In genomic region chr1:99968214-99968613, GRCh38 we compare ENCODE assay signal across 20 cellular contexts. TPM values are rescaled to one million over a fixed set of nuclear protein-coding genes. Genes with fewer than 3 reads are reported as not detected.
A peak's percentile ranks its signal among the peaks of the same experiment; 100 is the strongest.
DNase-seq lines count a peak whose midpoint lies in the region; ATAC-seq and TF ChIP-seq lines count a peak whose summit lies in the region.
"Had no signal": no experiment of that assay in that cellular context is flagged by ENCODE, and none has a peak within 500 bp of the region (broad histone marks: within the 10 kb centered on the region; RNA-seq: fewer than 3 reads in every experiment).

No MANE protein-coding gene starts in this region.

- no peak for TF ChIP-seq POLR2A in heart left ventricle (IDR thresholded peaks at IDR 0.05)

- peaks cover 4% of the 10 kb centered on the region for H3K36me3 Mint-ChIP-seq in CD4-positive, CD25-positive, alpha-beta regulatory T cell
- H3K36me3 Mint-ChIP-seq in CD8-positive, alpha-beta T cell, result peaks cover 7% of the 10 kb centered on the region
- no peaks in the 10 kb centered on the region for H3K36me3 Mint-ChIP-seq in activated T-helper 17 cell treated with anti-CD3 and anti-CD28 coated beads, Interleukin-2, amount 50 U/mL, for 72 hours (ENCODE audit: low read depth)
- H3K36me3 Mint-ChIP-seq in natural killer cell, result no peaks in the 10 kb centered on the region

- no peaks in the 10 kb centered on the region for H3K9me3 ChIP-seq in CD4-positive, CD25-positive, alpha-beta regulatory T cell (ENCODE audit: control insufficient read depth in 2 of 2, low read length in 2 of 2)
- no peaks in the 10 kb centered on the region for H3K9me3 ChIP-seq in CD8-positive, alpha-beta T cell (ENCODE audit: low read length)
- no peaks in the 10 kb centered on the region for H3K9me3 ChIP-seq in heart left ventricle
- H3K9me3 ChIP-seq: esophagus muscularis mucosa, gastroesophageal sphincter, right atrium auricular region, thyroid gland had no signal

- no peak for TF ChIP-seq CTCF in CD8-positive, alpha-beta T cell (IDR thresholded peaks at IDR 0.05)
- TF ChIP-seq CTCF in natural killer cell (IDR thresholded peaks at IDR 0.05) (no peak), heart left ventricle (IDR thresholded peaks at IDR 0.05) (no peak)

- no peak for ATAC-seq in CD4-positive, CD25-positive, alpha-beta regulatory T cell (ENCODE audit: low read depth in 2 of 2)
- ATAC-seq in CD8-positive, alpha-beta T cell, result no peak
- ATAC-seq in activated T-helper 17 cell treated with anti-CD3 and anti-CD28 coated beads, Interleukin-2, amount 50 U/mL, for 72 hours (replicated peaks), result no peak
- ATAC-seq in natural killer cell (no peak), GM21447 (IDR thresholded peaks at IDR 0.05; ENCODE audit: unreplicated experiment) (no peak), heart left ventricle (no peak)
- ATAC-seq: gastroesophageal sphincter had no signal

- no peak for DNase-seq in CD4-positive, CD25-positive, alpha-beta regulatory T cell
- no peak for DNase-seq in CD8-positive, alpha-beta T cell
- DNase-seq in natural killer cell (no peak), DMS79 (lab: John Stamatoyannopoulos, UW) (no peak), heart left ventricle (no peak)
- DNase-seq: Calu3; central memory CD4-positive, alpha-beta T cell; KG1; mesendoderm; NCI-H1048; NCI-H2029 treated with DMSO at 0.1 percent for 48 hours; NCI-H446; NK-92 treated with Interleukin-12 subunit alpha and Interleukin-12 subunit beta, amount 100 ng/mL, for 24 hours; thyroid gland had no signal

- H3K27ac ChIP-seq in CD4-positive, CD25-positive, alpha-beta regulatory T cell (ENCODE audit: insufficient read depth, low read length, poor library complexity, severe bottlenecking), result no peak overlapping the region
- H3K27ac ChIP-seq in CD8-positive, alpha-beta T cell (ENCODE audit: low read depth, low read length), result no peak overlapping the region
- no peak overlapping the region for H3K27ac ChIP-seq in heart left ventricle
- H3K27ac ChIP-seq: esophagus muscularis mucosa, gastroesophageal sphincter, right atrium auricular region, RWPE1, thyroid gland had no signal

- POLR2A ChIA-PET in CD8-positive, alpha-beta T cell (lab: Charles Lee), result no interaction called here

- H3K4me3 Mint-ChIP-seq in CD4-positive, CD25-positive, alpha-beta regulatory T cell, result peak overlapping the region; percentile 71 to 100 (median 95)
- H3K4me3 Mint-ChIP-seq in CD8-positive, alpha-beta T cell, result peak overlapping the region; percentile 54
- H3K4me3 Mint-ChIP-seq in activated T-helper 17 cell treated with anti-CD3 and anti-CD28 coated beads, Interleukin-2, amount 50 U/mL, for 72 hours, result peak overlapping the region; percentile 92
- H3K4me3 Mint-ChIP-seq in natural killer cell, result peak overlapping the region; percentile 64

- intact Hi-C loops in CD8-positive, alpha-beta T cell (cut with DNase I, micrococcal nuclease), result loop anchor here in 1 of 2 experiments (2.0 kb wide), 3 partner anchors 65 to 165 kb away; partner anchors contain the start of genes AGL, SASS6 and TRMT13
- intact Hi-C loops in natural killer cell (cut with micrococcal nuclease) (loop anchor here (2.0 kb wide), 1 partner anchor 67 kb away; no protein-coding TSS in a partner anchor), heart left ventricle (cut with DNase I) (loop anchor here in 1 of 10 donors (10.0 kb wide), 1 partner anchor 167 kb away; the partner anchor contains the start of genes SASS6 and TRMT13)

- H3K27me3 Mint-ChIP-seq in CD4-positive, CD25-positive, alpha-beta regulatory T cell, result peaks cover 4% of the 10 kb centered on the region
- no peaks in the 10 kb centered on the region for H3K27me3 Mint-ChIP-seq in CD8-positive, alpha-beta T cell (ENCODE audit: low read depth)
- no peaks in the 10 kb centered on the region for H3K27me3 Mint-ChIP-seq in activated T-helper 17 cell treated with anti-CD3 and anti-CD28 coated beads, Interleukin-2, amount 50 U/mL, for 72 hours
- H3K27me3 Mint-ChIP-seq in natural killer cell (ENCODE audit: low read depth in 2 of 2), result no peaks in the 10 kb centered on the region

- H3K27ac Mint-ChIP-seq in CD4-positive, CD25-positive, alpha-beta regulatory T cell, result peak overlapping the region in 1 of 3 donors; percentile 2
- no peak overlapping the region for H3K27ac Mint-ChIP-seq in CD8-positive, alpha-beta T cell
- no peak overlapping the region for H3K27ac Mint-ChIP-seq in activated T-helper 17 cell treated with anti-CD3 and anti-CD28 coated beads, Interleukin-2, amount 50 U/mL, for 72 hours
- H3K27ac Mint-ChIP-seq in natural killer cell, result peak overlapping the region; percentile 93 to 98

- H3K4me3 ChIP-seq in CD4-positive, CD25-positive, alpha-beta regulatory T cell (ENCODE audit: low read depth, low read length), result no peak overlapping the region
- H3K4me3 ChIP-seq in CD8-positive, alpha-beta T cell (ENCODE audit: low read depth, low read length), result no peak overlapping the region
- no peak overlapping the region for H3K4me3 ChIP-seq in heart left ventricle
- H3K4me3 ChIP-seq: esophagus muscularis mucosa, gastroesophageal sphincter, right atrium auricular region, thyroid gland had no signal

- CTCF ChIA-PET in CD8-positive, alpha-beta T cell (lab: Charles Lee), result no interaction called here

- peaks cover 20% of the 10 kb centered on the region for H3K4me1 ChIP-seq in CD4-positive, CD25-positive, alpha-beta regulatory T cell (ENCODE audit: control insufficient read depth, insufficient read depth, low read length, poor library complexity, severe bottlenecking)
- H3K4me1 ChIP-seq in CD8-positive, alpha-beta T cell (ENCODE audit: insufficient read depth, low read length), result peaks cover 14% of the 10 kb centered on the region
- peaks cover 0 to 28% (median 11%) of the 10 kb centered on the region in 12 donors for H3K4me1 ChIP-seq in heart left ventricle

- WGBS in heart left ventricle, 4 donors, result 90 to 96% (median 96%) methylated on average over 4 of the region's 4 CpGs

- H3K9me3 Mint-ChIP-seq in CD4-positive, CD25-positive, alpha-beta regulatory T cell, result no peaks in the 10 kb centered on the region
- H3K9me3 Mint-ChIP-seq in CD8-positive, alpha-beta T cell, result no peaks in the 10 kb centered on the region
- no peaks in the 10 kb centered on the region for H3K9me3 Mint-ChIP-seq in activated T-helper 17 cell treated with anti-CD3 and anti-CD28 coated beads, Interleukin-2, amount 50 U/mL, for 72 hours
- no peaks in the 10 kb centered on the region for H3K9me3 Mint-ChIP-seq in natural killer cell

- H3K4me1 Mint-ChIP-seq in CD4-positive, CD25-positive, alpha-beta regulatory T cell, result peaks cover 18 to 44% (median 33%) of the 10 kb centered on the region in 4 donors
- peaks cover 31% of the 10 kb centered on the region for H3K4me1 Mint-ChIP-seq in CD8-positive, alpha-beta T cell (ENCODE audit: low read depth)
- H3K4me1 Mint-ChIP-seq in activated T-helper 17 cell treated with anti-CD3 and anti-CD28 coated beads, Interleukin-2, amount 50 U/mL, for 72 hours, result peaks cover 11% of the 10 kb centered on the region
- H3K4me1 Mint-ChIP-seq in natural killer cell, result peaks cover 27 to 31% of the 10 kb centered on the region in 2 donors

- H3K36me3 ChIP-seq in CD4-positive, CD25-positive, alpha-beta regulatory T cell (ENCODE audit: control insufficient read depth, insufficient read depth, low read length), result no peaks in the 10 kb centered on the region
- no peaks in the 10 kb centered on the region for H3K36me3 ChIP-seq in CD8-positive, alpha-beta T cell (ENCODE audit: insufficient read depth, low read length)
- no peaks in the 10 kb centered on the region for H3K36me3 ChIP-seq in heart left ventricle
- H3K36me3 ChIP-seq: esophagus muscularis mucosa, gastroesophageal sphincter, right atrium auricular region, thyroid gland had no signal

- no peaks in the 10 kb centered on the region for H3K27me3 ChIP-seq in CD4-positive, CD25-positive, alpha-beta regulatory T cell (ENCODE audit: control insufficient read depth, insufficient read depth, low read length)
- H3K27me3 ChIP-seq in CD8-positive, alpha-beta T cell (ENCODE audit: insufficient read depth, low read length), result no peaks in the 10 kb centered on the region
- no peaks in the 10 kb centered on the region for H3K27me3 ChIP-seq in heart left ventricle
- H3K27me3 ChIP-seq: esophagus muscularis mucosa, gastroesophageal sphincter, right atrium auricular region, thyroid gland had no signal

RNA-seq across cellular contexts. Expression of gene SLC35A3, which starts 1.6 kb away (rescaled TPM):
- 25.1 TPM for total RNA-seq in CD4-positive, CD25-positive, alpha-beta regulatory T cell
- 10 to 100 TPM in 2 of 4 donors, 1 to 10 TPM in 2; 9.5 to 14.4 (median 11.9) TPM for polyA plus RNA-seq in CD4-positive, CD25-positive, alpha-beta regulatory T cell
- total RNA-seq in CD8-positive, alpha-beta T cell, result 10 to 100 TPM; 30.2 to 35.4 TPM
- 10 to 100 TPM; 10.1 to 16.5 TPM for total RNA-seq in activated T-helper 17 cell treated with anti-CD3 and anti-CD28 coated beads, Interleukin-2, amount 50 U/mL, for 72 hours
- total RNA-seq in natural killer cell (10 to 100 TPM; 40.2 to 49.8 (median 43.1) TPM), heart left ventricle (10 to 100 TPM in 2 of 9 donors, 1 to 10 TPM in 7; 5.2 to 10.9 (median 7.1) TPM)
- 1 to 10 TPM; 4.4 to 6.4 TPM for polyA plus RNA-seq in heart left ventricle

Comparison
In these comparisons a context has a peak if more than half of its experiments do, and no peak if none do; other contexts are left out.
1. H3K27ac Mint-ChIP-seq: peak in natural killer cell (2 of 2); none in CD8-positive, alpha-beta T cell (single experiment) and activated T-helper 17 cell treated with anti-CD3 and anti-CD28 coated beads, Interleukin-2, amount 50 U/mL, for 72 hours (single experiment).
2. Peak in every context shown above with its lines, with median percentiles within 50 percentile points of each other: H3K4me3 Mint-ChIP-seq.